8 cellular contexts compared by ENCODE assay signal in genomic region chr18:11980555-11981382, GRCh38. TPM values are rescaled to one million over a fixed set of nuclear protein-coding genes. Genes with fewer than 3 reads are reported as not detected.
DNase-seq lines count a peak whose midpoint lies in the region; ATAC-seq and TF ChIP-seq lines count a peak whose summit lies in the region.

No MANE protein-coding gene starts in this region.

- ATAC-seq in HG03457 (IDR thresholded peaks at IDR 0.05; ENCODE audit: unreplicated experiment) (peak; percentile 84), left lung (peak; percentile 90)

- H3K9me3 ChIP-seq in BLaER1 treated with 17β-estradiol and CSF1 and Interleukin-3, amounts not matched to agents 10 nM and 100 nM (replicated peaks in 1 of 11): 0 out of 22 replicates have a peak, but pooled peaks cover 0 to 4% (median 0%) of the 10 kb centered on the region in 11 experiments
- H3K9me3 ChIP-seq in left lung: no peaks in the 10 kb centered on the region

- peak overlapping the region; percentile 69 to 95 (median 91) for H3K4me2 ChIP-seq in BLaER1 treated with 17β-estradiol and CSF1 and Interleukin-3, amounts not matched to agents 10 nM and 100 nM

- peak overlapping the region; percentile 79 to 97 (median 93) for H3K9ac ChIP-seq in BLaER1 treated with 17β-estradiol and CSF1 and Interleukin-3, amounts not matched to agents 10 nM and 100 nM

- DNase-seq in GM19240 (ENCODE audit: insufficient read length, low spot score): peak; percentile 92
- DNase-seq in NCI-H524 treated with DMSO at 0.1 percent for 48 hours (lab: John Stamatoyannopoulos, UW): peak; percentile 88
- peak; percentile 93 for DNase-seq in activated CD4-positive, alpha-beta T cell treated with anti-CD3 and anti-CD28 coated beads, Interleukin-2, amount 50 U/mL, for 1 hour
- peak; percentile 71 for DNase-seq in dedifferentiated amniotic fluid mesenchymal stem cell (ENCODE audit: extremely low spot score)
- peak; percentile 99 to 100 for DNase-seq in left lung
- peak; percentile 94 for DNase-seq in stimulated activated CD4-positive, alpha-beta T cell treated with anti-CD3 and anti-CD28 coated beads, Interleukin-2, amount 100 ng/mL, for 4 hours (ENCODE audit: low read depth)

- H3K36me3 ChIP-seq in BLaER1 treated with 17β-estradiol and CSF1 and Interleukin-3, amounts not matched to agents 10 nM and 100 nM: peaks cover 0 to 12% (median 0%) of the 10 kb centered on the region in 11 experiments; a peak in 5 of 22 replicates
- H3K36me3 ChIP-seq in left lung: no peaks in the 10 kb centered on the region

- H3K27me3 ChIP-seq in BLaER1 treated with 17β-estradiol and CSF1 and Interleukin-3, amounts not matched to agents 10 nM and 100 nM: no peaks in the 10 kb centered on the region
- no peaks in the 10 kb centered on the region for H3K27me3 ChIP-seq in left lung

- H3K4me1 ChIP-seq in BLaER1 treated with 17β-estradiol and CSF1 and Interleukin-3, amounts not matched to agents 10 nM and 100 nM: peaks cover 34 to 71% (median 47%) of the 10 kb centered on the region in 10 experiments
- peaks cover 6 to 49% of the 10 kb centered on the region in 2 donors for H3K4me1 ChIP-seq in left lung

- peak in 1 of 2 donors; percentile 9 for TF ChIP-seq CTCF in left lung (IDR thresholded peaks at IDR 0.05)

- peak overlapping the region; percentile 62 to 99 (median 95) for H3K27ac ChIP-seq in BLaER1 treated with 17β-estradiol and CSF1 and Interleukin-3, amounts not matched to agents 10 nM and 100 nM
- H3K27ac ChIP-seq in left lung: peak overlapping the region; percentile 89 to 97

- intact Hi-C loops in left lung (cut with DNase I): no loop called here

- peak overlapping the region; percentile 62 to 96 (median 86) for H3K4me3 ChIP-seq in BLaER1 treated with 17β-estradiol and CSF1 and Interleukin-3, amounts not matched to agents 10 nM and 100 nM
- H3K4me3 ChIP-seq in left lung: peak overlapping the region; percentile 81 to 94

- peaks cover 0 to 11% (median 0%) of the 10 kb centered on the region in 11 experiments; a peak in 2 of 22 replicates for H4K20me1 ChIP-seq in BLaER1 treated with 17β-estradiol and CSF1 and Interleukin-3, amounts not matched to agents 10 nM and 100 nM

RNA-seq across cellular contexts. Expression of gene IMPA2, which starts 0.5 kb away (rescaled TPM):
- total RNA-seq in left lung: 10 to 100 TPM; 62.2 to 92.5 TPM

Comparison
In these comparisons a context has a peak if more than half of its experiments do, and no peak if none do; other contexts are left out.
1. Peak in every context shown above with its lines: DNase-seq, ATAC-seq, H3K4me3 ChIP-seq and H3K27ac ChIP-seq.